In the genomic region with DNA sequence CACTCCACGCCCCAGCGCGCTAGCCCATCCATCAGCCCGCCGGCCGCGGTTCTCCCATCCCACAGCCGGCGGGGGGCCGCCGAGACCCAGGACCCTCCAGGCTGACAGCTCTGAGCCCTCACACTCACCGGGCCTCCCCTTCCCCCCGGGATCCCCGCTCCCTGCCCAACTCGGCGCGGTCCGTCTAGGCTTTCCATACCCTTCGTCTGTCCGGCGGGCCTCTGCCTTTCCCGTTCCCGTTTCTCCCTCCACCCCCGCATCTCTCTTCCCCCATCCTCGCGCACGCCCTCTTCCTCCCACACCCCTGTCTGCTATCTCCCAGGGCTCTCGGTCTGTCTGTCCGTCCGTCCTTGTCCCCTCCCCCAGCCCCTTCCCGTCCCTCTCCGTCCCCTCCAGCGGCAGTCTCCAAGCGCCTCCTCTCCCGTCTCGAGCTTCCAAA, we compare ENCODE assay signal across 8 cellular contexts. TPM values are rescaled to one million over a fixed set of nuclear protein-coding genes. Genes with fewer than 3 reads are reported as not detected.
A peak's percentile ranks its signal among the peaks of the same experiment; 100 is the strongest.
DNase-seq lines count a peak whose midpoint lies in the region; ATAC-seq, FAIRE-seq and TF ChIP-seq lines count a peak whose summit lies in the region.

No MANE protein-coding gene starts in this region.

- H3K4me2 ChIP-seq in PC-3 (ENCODE audit: low read length) = peak overlapping the region; percentile 95

- no peak for FAIRE-seq in frontal cortex (lab: Jason Lieb, UNC)

- CTCF ChIA-PET in PC-3 (lab: Charles Lee) = no interaction called here
- CTCF ChIA-PET in activated CD8-positive, alpha-beta T cell treated with anti-CD3 and anti-CD28 coated beads for 36 hours (lab: Charles Lee) = interaction anchor here (0.6 to 2.1 kb wide), 3 partner anchors 11 to 21 kb away, joined by 3 to 9 read pairs (median 6); no protein-coding TSS in a partner anchor

- H3K9ac ChIP-seq in PC-3 (ENCODE audit: low read length) = peak overlapping the region; percentile 68

- H3K4me1 Mint-ChIP-seq in progenitor cell of endocrine pancreas (ENCODE audit: low read depth) = peaks cover 5% of the 10 kb centered on the region
- H3K4me1 Mint-ChIP-seq in activated CD8-positive, alpha-beta T cell treated with anti-CD3 and anti-CD28 coated beads for 36 hours (ENCODE audit: low read depth) = peaks cover 7% of the 10 kb centered on the region

- no peaks in the 10 kb centered on the region for H3K9me2 ChIP-seq in PC-3 (replicated peaks; ENCODE audit: low read length)

- no peaks in the 10 kb centered on the region for H3K27me3 ChIP-seq in PC-3 (ENCODE audit: low read length)

- H2AFZ ChIP-seq in PC-3 (ENCODE audit: low read length) = peak overlapping the region; percentile 95

- no peaks in the 10 kb centered on the region for H3F3A ChIP-seq in PC-3 (ENCODE audit: low read length, unreplicated experiment)

- H3K4me1 ChIP-seq in PC-3 (ENCODE audit: insufficient read depth, low read length) = peaks cover 8% of the 10 kb centered on the region

- H3K4me3 Mint-ChIP-seq in progenitor cell of endocrine pancreas (ENCODE audit: low read depth) = no peak overlapping the region
- no peak overlapping the region for H3K4me3 Mint-ChIP-seq in activated CD8-positive, alpha-beta T cell treated with anti-CD3 and anti-CD28 coated beads for 36 hours

- intact Hi-C loops in PC-3 (cut with micrococcal nuclease) = loop anchor here (10.0 kb wide), 1 partner anchor 476 kb away; no protein-coding TSS in a partner anchor
- intact Hi-C loops in activated CD8-positive, alpha-beta T cell treated with anti-CD3 and anti-CD28 coated beads for 36 hours (cut with micrococcal nuclease) = no loop called here

- H3K4me3 ChIP-seq in PC-3 (ENCODE audit: low read length) (peak overlapping the region; percentile 97), fibroblast of the aortic adventitia (ENCODE audit: low read depth, low read length) (peak overlapping the region; percentile 63)

- peaks cover 12% of the 10 kb centered on the region for H3K79me2 ChIP-seq in PC-3 (ENCODE audit: low read length)

- no peak overlapping the region for H3K27ac ChIP-seq in PC-3 (ENCODE audit: low read length)

- H4K20me1 ChIP-seq in PC-3 (ENCODE audit: low read length) = no peaks in the 10 kb centered on the region

- H3K36me3 ChIP-seq in PC-3 (ENCODE audit: low read depth, low read length) = no peaks in the 10 kb centered on the region

- H3K27ac Mint-ChIP-seq in progenitor cell of endocrine pancreas = peak overlapping the region; percentile 89
- H3K27ac Mint-ChIP-seq in activated CD8-positive, alpha-beta T cell treated with anti-CD3 and anti-CD28 coated beads for 36 hours = no peak overlapping the region

- TF ChIP-seq CTCF in PC-3 (conservative IDR thresholded peaks at IDR 0.05; ENCODE audit: low read depth, low read length) = no peak
- no peak for TF ChIP-seq CTCF in fibroblast of the aortic adventitia (IDR thresholded peaks at IDR 0.05; ENCODE audit: insufficient read depth, low read length)
- no peak for TF ChIP-seq CTCF in progenitor cell of endocrine pancreas (IDR thresholded peaks at IDR 0.05; ENCODE audit: unreplicated experiment)
- no peak for TF ChIP-seq CTCF in activated CD8-positive, alpha-beta T cell treated with anti-CD3 and anti-CD28 coated beads for 36 hours (IDR thresholded peaks at IDR 0.05)

- POLR2A ChIA-PET in PC-3 (lab: Charles Lee; ENCODE audit: unreplicated experiment) = no interaction called here
- POLR2A ChIA-PET in activated CD8-positive, alpha-beta T cell treated with anti-CD3 and anti-CD28 coated beads for 36 hours (lab: Charles Lee) = interaction anchor here (0.7 to 2.1 kb wide), 3 partner anchors 102 to 376 kb away, joined by 3 to 6 read pairs (median 3); a partner anchor contains a TSS

- no peaks in the 10 kb centered on the region for H3K27me3 Mint-ChIP-seq in progenitor cell of endocrine pancreas
- no peaks in the 10 kb centered on the region for H3K27me3 Mint-ChIP-seq in activated CD8-positive, alpha-beta T cell treated with anti-CD3 and anti-CD28 coated beads for 36 hours

- H3K36me3 Mint-ChIP-seq in progenitor cell of endocrine pancreas (ENCODE audit: insufficient read depth) = no peaks in the 10 kb centered on the region
- no peaks in the 10 kb centered on the region for H3K36me3 Mint-ChIP-seq in activated CD8-positive, alpha-beta T cell treated with anti-CD3 and anti-CD28 coated beads for 36 hours (ENCODE audit: low read depth)

- no TSS peak for BruUV-seq in PC-3 (replicated peaks; lab: Mats Ljungman, UMichigan)

- H3K9me3 ChIP-seq in PC-3 (ENCODE audit: low read length) = no peaks in the 10 kb centered on the region

- ATAC-seq in PC-3 (peak; percentile 32), esophagus mucosa (no peak), GM19455 (IDR thresholded peaks at IDR 0.05; ENCODE audit: unreplicated experiment) (no peak)
- no peak for ATAC-seq in activated CD8-positive, alpha-beta T cell treated with anti-CD3 and anti-CD28 coated beads for 36 hours

- H3K9me3 Mint-ChIP-seq in progenitor cell of endocrine pancreas (ENCODE audit: low read depth) = no peaks in the 10 kb centered on the region
- H3K9me3 Mint-ChIP-seq in activated CD8-positive, alpha-beta T cell treated with anti-CD3 and anti-CD28 coated beads for 36 hours = no peaks in the 10 kb centered on the region

- DNase-seq in Daoy (ENCODE audit: low read depth) = peak; percentile 47
- DNase-seq in PC-3 = no peak
- no peak for DNase-seq in fibroblast of the aortic adventitia (ENCODE audit: low read depth)
- DNase-seq in progenitor cell of endocrine pancreas (ENCODE audit: low spot score, unreplicated experiment) = no peak
- DNase-seq in activated CD8-positive, alpha-beta T cell treated with anti-CD3 and anti-CD28 coated beads for 36 hours = no peak
- no peak for DNase-seq in frontal cortex (ENCODE audit: low spot score in 2 of 2)

RNA-seq across cellular contexts. Expression of a gene that starts 0.7 kb away (rescaled TPM):
- total RNA-seq in Daoy (2014; rRNA removed; shearing (Covaris generic)) = 0.23 and 0.42 TPM in 2 replicates
- 0.55 and 1.4 TPM in 2 replicates for total RNA-seq in PC-3 (2014; rRNA removed)
- total RNA-seq in fibroblast of the aortic adventitia (ENCODE audit: low replicate concordance) = 0.36 and 0.41 TPM in 2 replicates
- total RNA-seq in progenitor cell of endocrine pancreas = 13.6 and 16.4 TPM in 2 replicates
- 0.44 TPM for total RNA-seq in esophagus mucosa
- 1 to 10 TPM in 1 of 2 experiments, under 1 TPM in 1; 0.78 to 1.0 TPM for total RNA-seq in activated CD8-positive, alpha-beta T cell treated with anti-CD3 and anti-CD28 coated beads for 36 hours
- total RNA-seq in frontal cortex = 1.2 TPM

RNA-seq across cellular contexts. Expression of a gene that starts 5.2 kb away (rescaled TPM):
- total RNA-seq in Daoy (2014; rRNA removed; shearing (Covaris generic)) = 8.5 and 9.0 TPM in 2 replicates
- total RNA-seq in PC-3 (2014; rRNA removed) = 13.0 and 27.2 TPM in 2 replicates
- total RNA-seq in fibroblast of the aortic adventitia (ENCODE audit: low replicate concordance) = 22.3 and 26.8 TPM in 2 replicates
- total RNA-seq in progenitor cell of endocrine pancreas = 17.3 and 20.6 TPM in 2 replicates
- 7.6 TPM for total RNA-seq in esophagus mucosa
- total RNA-seq in activated CD8-positive, alpha-beta T cell treated with anti-CD3 and anti-CD28 coated beads for 36 hours = 1 to 10 TPM; 5.1 to 7.6 TPM
- 23.6 TPM for total RNA-seq in frontal cortex

RNA-seq across cellular contexts. Expression of a gene that starts 16.7 kb away (rescaled TPM):
- total RNA-seq in Daoy (2014; rRNA removed; shearing (Covaris generic)) = 10.2 and 47.7 TPM in 2 replicates
- total RNA-seq in PC-3 (2014; rRNA removed) = 69.7 and 71.7 TPM in 2 replicates
- 4.0 and 4.3 TPM in 2 replicates for total RNA-seq in fibroblast of the aortic adventitia (ENCODE audit: low replicate concordance)
- total RNA-seq in progenitor cell of endocrine pancreas = 262 and 268 TPM in 2 replicates
- 81.3 TPM for total RNA-seq in esophagus mucosa
- 100 to 1,000 TPM; 146 to 155 TPM for total RNA-seq in activated CD8-positive, alpha-beta T cell treated with anti-CD3 and anti-CD28 coated beads for 36 hours
- 12.6 TPM for total RNA-seq in frontal cortex

RNA-seq across cellular contexts. Expression of a gene that starts 27.7 kb away (rescaled TPM):
- 0.29 TPM in 1 of 2 replicates, not detected in the other for total RNA-seq in Daoy (2014; rRNA removed; shearing (Covaris generic))
- total RNA-seq in PC-3 (2014; rRNA removed) (not detected in 2 replicates), fibroblast of the aortic adventitia (ENCODE audit: low replicate concordance) (not detected in 2 replicates), progenitor cell of endocrine pancreas (not detected in 2 replicates), esophagus mucosa (0.04 TPM), frontal cortex (32.2 TPM)
- under 1 TPM; 0.25 to 0.51 TPM for total RNA-seq in activated CD8-positive, alpha-beta T cell treated with anti-CD3 and anti-CD28 coated beads for 36 hours
